ENCODE assay signal across 24 cellular contexts in the genomic region with DNA sequence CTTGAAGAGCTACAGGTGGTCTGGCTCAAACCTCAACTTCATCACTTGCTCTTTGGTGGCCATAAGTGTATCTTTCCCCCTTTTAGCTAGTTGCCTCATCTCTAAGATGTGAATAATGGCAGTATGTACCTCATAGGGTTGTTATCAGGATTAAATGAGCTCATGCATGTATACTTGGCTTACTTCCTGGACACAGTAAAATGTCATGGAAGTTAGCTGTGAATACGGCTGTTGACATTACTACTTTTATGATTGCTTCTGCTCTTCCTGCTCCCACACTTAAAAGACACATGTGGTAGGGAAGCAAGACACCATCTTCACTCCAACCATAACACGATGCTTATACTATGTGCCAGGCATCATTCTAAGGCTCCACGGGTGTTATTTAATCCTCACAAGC.
"Had no signal": no experiment of that assay in that cellular context is flagged by ENCODE, and none has a peak within 500 bp of the region (broad histone marks: within the 10 kb centered on the region; RNA-seq: fewer than 3 reads in every experiment).

No MANE protein-coding gene starts in this region.

- H3K36me3 Mint-ChIP-seq: activated naive CD4-positive, alpha-beta T cell treated with anti-CD3 and anti-CD28 coated beads, Interleukin-2, amount 10 ng/mL, durations not matched to agents 7 days and 5 days; activated naive CD8-positive, alpha-beta T cell treated with anti-CD3 and anti-CD28 coated beads for 36 hours had no signal

- H3K4me3 Mint-ChIP-seq: activated CD4-positive, alpha-beta T cell treated with anti-CD3 and anti-CD28 coated beads for 36 hours; activated CD8-positive, alpha-beta T cell treated with anti-CD3 and anti-CD28 coated beads for 36 hours; activated naive CD4-positive, alpha-beta T cell treated with anti-CD3 and anti-CD28 coated beads, Interleukin-2, amount 10 ng/mL, durations not matched to agents 7 days and 5 days; activated naive CD8-positive, alpha-beta T cell treated with anti-CD3 and anti-CD28 coated beads for 36 hours; activated T-cell treated with anti-CD3 and anti-CD28 coated beads, Interleukin-2, amount 50 U/mL, for 72 hours had no signal

- ATAC-seq: activated CD4-positive, alpha-beta T cell treated with anti-CD3 and anti-CD28 coated beads for 36 hours; activated CD8-positive, alpha-beta T cell treated with anti-CD3 and anti-CD28 coated beads for 36 hours; activated T-cell treated with anti-CD3 and anti-CD28 coated beads, Interleukin-2, amount 50 U/mL, for 72 hours; K562 had no signal

- H3K4me1 Mint-ChIP-seq: activated CD4-positive, alpha-beta T cell treated with anti-CD3 and anti-CD28 coated beads for 36 hours; activated naive CD4-positive, alpha-beta T cell treated with anti-CD3 and anti-CD28 coated beads, Interleukin-2, amount 10 ng/mL, durations not matched to agents 7 days and 5 days; activated naive CD8-positive, alpha-beta T cell treated with anti-CD3 and anti-CD28 coated beads for 36 hours had no signal

- FAIRE-seq: K562 had no signal

- DNase-seq: activated CD4-positive, alpha-beta T cell treated with anti-CD3 and anti-CD28 coated beads for 36 hours; activated CD8-positive, alpha-beta memory T cell treated with anti-CD3 and anti-CD28 coated beads, Interleukin-2, amount 50 U/mL, for 4 hours; activated CD8-positive, alpha-beta T cell treated with anti-CD3 and anti-CD28 coated beads for 36 hours; activated gamma-delta T cell treated with Interleukin-2 at 50 U/mL for 16 hours; activated naive CD4-positive, alpha-beta T cell treated with anti-CD3 and anti-CD28 coated beads, Interleukin-2, amount 10 ng/mL, durations not matched to agents 7 days and 5 days; activated naive CD8-positive, alpha-beta T cell treated with anti-CD3 and anti-CD28 coated beads for 36 hours; activated T-cell treated with anti-CD3 and anti-CD28 coated beads, Interleukin-2, amount 50 U/mL, for 72 hours; Kasumi-1; NCI-H1048; NCI-H146; NCI-H187 treated with DMSO at 0.1 percent for 48 hours; NCI-H2107; NCI-H2171 treated with DMSO at 0.1 percent for 48 hours; NCI-H446; NCI-H526; NCI-H774; Peyer's patch; Right ventricle myocardium superior; SJCRH30; SK-N-SH; T-helper 1 cell; WERI-Rb-1 had no signal

- H3K27ac Mint-ChIP-seq: activated CD4-positive, alpha-beta T cell treated with anti-CD3 and anti-CD28 coated beads for 36 hours; activated CD8-positive, alpha-beta T cell treated with anti-CD3 and anti-CD28 coated beads for 36 hours; activated naive CD4-positive, alpha-beta T cell treated with anti-CD3 and anti-CD28 coated beads, Interleukin-2, amount 10 ng/mL, durations not matched to agents 7 days and 5 days; activated naive CD8-positive, alpha-beta T cell treated with anti-CD3 and anti-CD28 coated beads for 36 hours; activated T-cell treated with anti-CD3 and anti-CD28 coated beads, Interleukin-2, amount 50 U/mL, for 72 hours; activated T-helper 2 cell treated with anti-CD3 and anti-CD28 coated beads, Interferon-gamma antibody, Interleukin-2, Interleukin-4, amounts not matched to agents 10 μg/mL and 5 μg/mL and 100 μg/mL, durations not matched to agents 14 hours and 24 hours and 36 hours had no signal

- H3K9me3 Mint-ChIP-seq: activated CD8-positive, alpha-beta T cell treated with anti-CD3 and anti-CD28 coated beads for 36 hours; activated naive CD4-positive, alpha-beta T cell treated with anti-CD3 and anti-CD28 coated beads, Interleukin-2, amount 10 ng/mL, durations not matched to agents 7 days and 5 days; activated T-cell treated with anti-CD3 and anti-CD28 coated beads, Interleukin-2, amount 50 U/mL, for 72 hours; activated T-helper 2 cell treated with anti-CD3 and anti-CD28 coated beads, Interferon-gamma antibody, Interleukin-2, Interleukin-4, amounts not matched to agents 10 μg/mL and 5 μg/mL and 100 μg/mL, durations not matched to agents 14 hours and 24 hours and 36 hours had no signal

- H3K27me3 Mint-ChIP-seq: activated CD4-positive, alpha-beta T cell treated with anti-CD3 and anti-CD28 coated beads for 36 hours; activated CD8-positive, alpha-beta T cell treated with anti-CD3 and anti-CD28 coated beads for 36 hours; activated naive CD4-positive, alpha-beta T cell treated with anti-CD3 and anti-CD28 coated beads, Interleukin-2, amount 10 ng/mL, durations not matched to agents 7 days and 5 days; activated naive CD8-positive, alpha-beta T cell treated with anti-CD3 and anti-CD28 coated beads for 36 hours had no signal
